1 cellular context compared by ENCODE assay signal in the genomic region with DNA sequence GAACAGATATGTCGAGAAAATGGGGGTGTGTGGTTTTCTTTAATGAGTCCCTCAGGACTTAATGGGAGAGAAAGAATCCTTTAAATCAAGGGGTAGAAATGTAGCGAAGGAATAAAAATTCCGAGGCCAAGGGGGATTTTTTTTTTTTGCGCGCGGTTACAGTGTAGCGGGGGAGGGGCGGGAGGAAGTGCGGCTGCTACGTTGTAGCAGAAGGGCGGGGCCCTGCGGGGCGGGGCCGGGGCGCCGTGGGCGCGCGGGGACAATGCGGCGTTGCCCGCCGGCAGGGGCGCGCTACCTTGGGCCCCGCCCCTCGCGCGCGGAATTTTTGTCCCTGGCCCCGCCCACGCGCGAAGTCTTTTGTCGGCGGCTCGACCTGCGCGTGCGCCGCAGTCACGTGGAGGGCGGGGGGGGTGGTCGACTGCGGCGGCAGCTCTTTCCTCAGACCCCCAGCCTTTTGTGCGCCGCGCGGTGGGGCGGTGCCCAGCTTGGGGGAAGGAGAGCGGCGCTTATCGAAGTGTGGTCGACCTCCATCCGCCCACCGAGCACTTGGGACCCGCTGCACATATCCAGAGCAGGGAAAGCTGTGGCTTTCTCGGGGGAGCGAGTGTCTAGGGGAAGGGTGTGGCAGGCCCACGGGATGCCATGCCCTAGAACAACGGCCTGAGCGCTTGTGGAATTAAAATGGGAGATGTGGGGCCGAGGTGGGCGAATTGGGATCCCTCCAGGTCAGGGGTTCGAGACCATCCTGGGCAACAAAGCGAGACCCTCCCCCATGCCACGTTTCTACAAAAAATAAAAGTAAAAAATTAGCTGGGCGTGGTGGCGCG.
TF ChIP-seq lines count a peak whose summit lies in the region.

No MANE protein-coding gene starts in this region.

TF ChIP-seq in K562, 482 proteins besides CTCF, POLR2A, EP300 and RAD21 (continued from another document and continues in another):
- TF ChIP-seq, protein P1, sequence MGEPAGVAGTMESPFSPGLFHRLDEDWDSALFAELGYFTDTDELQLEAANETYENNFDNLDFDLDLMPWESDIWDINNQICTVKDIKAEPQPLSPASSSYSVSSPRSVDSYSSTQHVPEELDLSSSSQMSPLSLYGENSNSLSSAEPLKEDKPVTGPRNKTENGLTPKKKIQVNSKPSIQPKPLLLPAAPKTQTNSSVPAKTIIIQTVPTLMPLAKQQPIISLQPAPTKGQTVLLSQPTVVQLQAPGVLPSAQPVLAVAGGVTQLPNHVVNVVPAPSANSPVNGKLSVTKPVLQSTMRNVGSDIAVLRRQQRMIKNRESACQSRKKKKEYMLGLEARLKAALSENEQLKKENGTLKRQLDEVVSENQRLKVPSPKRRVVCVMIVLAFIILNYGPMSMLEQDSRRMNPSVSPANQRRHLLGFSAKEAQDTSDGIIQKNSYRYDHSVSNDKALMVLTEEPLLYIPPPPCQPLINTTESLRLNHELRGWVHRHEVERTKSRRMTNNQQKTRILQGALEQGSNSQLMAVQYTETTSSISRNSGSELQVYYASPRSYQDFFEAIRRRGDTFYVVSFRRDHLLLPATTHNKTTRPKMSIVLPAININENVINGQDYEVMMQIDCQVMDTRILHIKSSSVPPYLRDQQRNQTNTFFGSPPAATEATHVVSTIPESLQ (CRISPR knock-in tag; IDR thresholded peaks at IDR 0.05) = peak; percentile 74; the same call in 1 of the 2 replicates
- no peak; the same call in 1 of the 2 replicates for TF ChIP-seq MXI1 (IDR thresholded peaks at IDR 0.05; ENCODE audit: low read depth, low read length)
- TF ChIP-seq ZBTB8A (IDR thresholded peaks at IDR 0.05; ENCODE audit: partially characterized antibody) = no peak
- TF ChIP-seq NR2C1 (IDR thresholded peaks at IDR 0.05) = no peak
- no peak for TF ChIP-seq NR2C1 (tag; IDR thresholded peaks at IDR 0.05)
- TF ChIP-seq CBFA2T3 (IDR thresholded peaks at IDR 0.05) = no peak
- no peak for TF ChIP-seq SMARCE1 (IDR thresholded peaks at IDR 0.05)
- peak; percentile 53; the same call in 1 of the 2 replicates for TF ChIP-seq JUND (IDR thresholded peaks at IDR 0.05; ENCODE audit: borderline replicate concordance, low read depth, low read length)
- no peak for TF ChIP-seq JUND (tag; IDR thresholded peaks at IDR 0.05; ENCODE audit: borderline replicate concordance, low read depth, low read length)
- TF ChIP-seq E2F3 (CRISPR knock-in tag; IDR thresholded peaks at IDR 0.05) = 0 out of 2 replicates have a peak, but pooled peaks have one; percentile 61
- no peak for TF ChIP-seq BMI1 (IDR thresholded peaks at IDR 0.05; ENCODE audit: low read length)
- TF ChIP-seq, protein P2, sequence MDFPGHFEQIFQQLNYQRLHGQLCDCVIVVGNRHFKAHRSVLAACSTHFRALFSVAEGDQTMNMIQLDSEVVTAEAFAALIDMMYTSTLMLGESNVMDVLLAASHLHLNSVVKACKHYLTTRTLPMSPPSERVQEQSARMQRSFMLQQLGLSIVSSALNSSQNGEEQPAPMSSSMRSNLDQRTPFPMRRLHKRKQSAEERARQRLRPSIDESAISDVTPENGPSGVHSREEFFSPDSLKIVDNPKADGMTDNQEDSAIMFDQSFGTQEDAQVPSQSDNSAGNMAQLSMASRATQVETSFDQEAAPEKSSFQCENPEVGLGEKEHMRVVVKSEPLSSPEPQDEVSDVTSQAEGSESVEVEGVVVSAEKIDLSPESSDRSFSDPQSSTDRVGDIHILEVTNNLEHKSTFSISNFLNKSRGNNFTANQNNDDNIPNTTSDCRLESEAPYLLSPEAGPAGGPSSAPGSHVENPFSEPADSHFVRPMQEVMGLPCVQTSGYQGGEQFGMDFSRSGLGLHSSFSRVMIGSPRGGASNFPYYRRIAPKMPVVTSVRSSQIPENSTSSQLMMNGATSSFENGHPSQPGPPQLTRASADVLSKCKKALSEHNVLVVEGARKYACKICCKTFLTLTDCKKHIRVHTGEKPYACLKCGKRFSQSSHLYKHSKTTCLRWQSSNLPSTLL (IDR thresholded peaks at IDR 0.05) = 0 out of 2 replicates have a peak, but pooled peaks have one; percentile 31
- no peak for TF ChIP-seq MTF1 (CRISPR knock-in tag; IDR thresholded peaks at IDR 0.05; ENCODE audit: borderline replicate concordance)
- TF ChIP-seq ARNT (IDR thresholded peaks at IDR 0.05) = peak; percentile 6 to 79; a peak in 1 of 4 replicates
- no peak for TF ChIP-seq ZFP30 (CRISPR knock-in tag; IDR thresholded peaks at IDR 0.05; ENCODE audit: borderline replicate concordance)
- TF ChIP-seq RCOR1 (IDR thresholded peaks at IDR 0.05; ENCODE audit: borderline replicate concordance in 1 of 2, low read depth in 2 of 2, low read length in 2 of 2) = peak in 1 of 2 experiments; percentile 51; a peak in 1 of 4 replicates
- no peak for TF ChIP-seq ZNF124 (CRISPR knock-in tag; IDR thresholded peaks at IDR 0.05)
- no peak for TF ChIP-seq SMAD1 (IDR thresholded peaks at IDR 0.05; ENCODE audit: low read depth, low read length, partially characterized antibody)
- TF ChIP-seq FOXA3 (CRISPR knock-in tag; conservative IDR thresholded peaks at IDR 0.05 in 1 of 2, IDR thresholded peaks at IDR 0.05 in 1 of 2) = no peak; a peak in 1 of 4 replicates
- TF ChIP-seq, protein P3, sequence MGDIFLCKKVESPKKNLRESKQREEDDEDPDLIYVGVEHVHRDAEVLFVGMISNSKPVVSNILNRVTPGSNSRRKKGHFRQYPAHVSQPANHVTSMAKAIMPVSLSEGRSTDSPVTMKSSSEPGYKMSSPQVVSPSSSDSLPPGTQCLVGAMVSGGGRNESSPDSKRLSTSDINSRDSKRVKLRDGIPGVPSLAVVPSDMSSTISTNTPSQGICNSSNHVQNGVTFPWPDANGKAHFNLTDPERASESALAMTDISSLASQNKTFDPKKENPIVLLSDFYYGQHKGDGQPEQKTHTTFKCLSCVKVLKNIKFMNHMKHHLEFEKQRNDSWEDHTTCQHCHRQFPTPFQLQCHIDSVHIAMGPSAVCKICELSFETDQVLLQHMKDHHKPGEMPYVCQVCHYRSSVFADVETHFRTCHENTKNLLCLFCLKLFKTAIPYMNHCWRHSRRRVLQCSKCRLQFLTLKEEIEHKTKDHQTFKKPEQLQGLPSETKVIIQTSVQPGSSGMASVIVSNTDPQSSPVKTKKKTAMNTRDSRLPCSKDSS (IDR thresholded peaks at IDR 0.05; ENCODE audit: low read depth, partially characterized antibody) = no peak
- no peak for TF ChIP-seq PRMT5 (CRISPR knock-in tag; IDR thresholded peaks at IDR 0.05)
- peak; percentile 74; the same call in 1 of the 2 replicates for TF ChIP-seq NFATC3 (IDR thresholded peaks at IDR 0.05)
- TF ChIP-seq ZNF445 (CRISPR knock-in tag; IDR thresholded peaks at IDR 0.05; ENCODE audit: low read depth) = peak; percentile 53
- peak; percentile 87; the same call in 1 of the 2 replicates for TF ChIP-seq NR2F6 (CRISPR knock-in tag; IDR thresholded peaks at IDR 0.05)
- TF ChIP-seq LARP7 (IDR thresholded peaks at IDR 0.05) = no peak
- TF ChIP-seq ELF2 (CRISPR knock-in tag; IDR thresholded peaks at IDR 0.05) = no peak
- TF ChIP-seq ZNF316 (IDR thresholded peaks at IDR 0.05) = no peak
- TF ChIP-seq, protein P4, sequence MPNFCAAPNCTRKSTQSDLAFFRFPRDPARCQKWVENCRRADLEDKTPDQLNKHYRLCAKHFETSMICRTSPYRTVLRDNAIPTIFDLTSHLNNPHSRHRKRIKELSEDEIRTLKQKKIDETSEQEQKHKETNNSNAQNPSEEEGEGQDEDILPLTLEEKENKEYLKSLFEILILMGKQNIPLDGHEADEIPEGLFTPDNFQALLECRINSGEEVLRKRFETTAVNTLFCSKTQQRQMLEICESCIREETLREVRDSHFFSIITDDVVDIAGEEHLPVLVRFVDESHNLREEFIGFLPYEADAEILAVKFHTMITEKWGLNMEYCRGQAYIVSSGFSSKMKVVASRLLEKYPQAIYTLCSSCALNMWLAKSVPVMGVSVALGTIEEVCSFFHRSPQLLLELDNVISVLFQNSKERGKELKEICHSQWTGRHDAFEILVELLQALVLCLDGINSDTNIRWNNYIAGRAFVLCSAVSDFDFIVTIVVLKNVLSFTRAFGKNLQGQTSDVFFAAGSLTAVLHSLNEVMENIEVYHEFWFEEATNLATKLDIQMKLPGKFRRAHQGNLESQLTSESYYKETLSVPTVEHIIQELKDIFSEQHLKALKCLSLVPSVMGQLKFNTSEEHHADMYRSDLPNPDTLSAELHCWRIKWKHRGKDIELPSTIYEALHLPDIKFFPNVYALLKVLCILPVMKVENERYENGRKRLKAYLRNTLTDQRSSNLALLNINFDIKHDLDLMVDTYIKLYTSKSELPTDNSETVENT (CRISPR knock-in tag; IDR thresholded peaks at IDR 0.05) = peak; percentile 81
- TF ChIP-seq, protein P5, sequence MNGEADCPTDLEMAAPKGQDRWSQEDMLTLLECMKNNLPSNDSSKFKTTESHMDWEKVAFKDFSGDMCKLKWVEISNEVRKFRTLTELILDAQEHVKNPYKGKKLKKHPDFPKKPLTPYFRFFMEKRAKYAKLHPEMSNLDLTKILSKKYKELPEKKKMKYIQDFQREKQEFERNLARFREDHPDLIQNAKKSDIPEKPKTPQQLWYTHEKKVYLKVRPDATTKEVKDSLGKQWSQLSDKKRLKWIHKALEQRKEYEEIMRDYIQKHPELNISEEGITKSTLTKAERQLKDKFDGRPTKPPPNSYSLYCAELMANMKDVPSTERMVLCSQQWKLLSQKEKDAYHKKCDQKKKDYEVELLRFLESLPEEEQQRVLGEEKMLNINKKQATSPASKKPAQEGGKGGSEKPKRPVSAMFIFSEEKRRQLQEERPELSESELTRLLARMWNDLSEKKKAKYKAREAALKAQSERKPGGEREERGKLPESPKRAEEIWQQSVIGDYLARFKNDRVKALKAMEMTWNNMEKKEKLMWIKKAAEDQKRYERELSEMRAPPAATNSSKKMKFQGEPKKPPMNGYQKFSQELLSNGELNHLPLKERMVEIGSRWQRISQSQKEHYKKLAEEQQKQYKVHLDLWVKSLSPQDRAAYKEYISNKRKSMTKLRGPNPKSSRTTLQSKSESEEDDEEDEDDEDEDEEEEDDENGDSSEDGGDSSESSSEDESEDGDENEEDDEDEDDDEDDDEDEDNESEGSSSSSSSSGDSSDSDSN (IDR thresholded peaks at IDR 0.05; ENCODE audit: borderline replicate concordance in 1 of 2, low read depth in 2 of 2, low read length in 2 of 2) = no peak
- peak; percentile 49 for TF ChIP-seq FOXP1 (CRISPR knock-in tag; IDR thresholded peaks at IDR 0.05)
- TF ChIP-seq, protein P6, sequence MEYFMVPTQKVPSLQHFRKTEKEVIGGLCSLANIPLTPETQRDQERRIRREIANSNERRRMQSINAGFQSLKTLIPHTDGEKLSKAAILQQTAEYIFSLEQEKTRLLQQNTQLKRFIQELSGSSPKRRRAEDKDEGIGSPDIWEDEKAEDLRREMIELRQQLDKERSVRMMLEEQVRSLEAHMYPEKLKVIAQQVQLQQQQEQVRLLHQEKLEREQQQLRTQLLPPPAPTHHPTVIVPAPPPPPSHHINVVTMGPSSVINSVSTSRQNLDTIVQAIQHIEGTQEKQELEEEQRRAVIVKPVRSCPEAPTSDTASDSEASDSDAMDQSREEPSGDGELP (CRISPR knock-in tag; IDR thresholded peaks at IDR 0.05; ENCODE audit: borderline replicate concordance) = peak; percentile 57; the same call in 1 of the 2 replicates
- TF ChIP-seq ETV6 (IDR thresholded peaks at IDR 0.05; ENCODE audit: borderline replicate concordance in 1 of 2, low read depth in 2 of 2, low read length in 1 of 2) = no peak
- TF ChIP-seq ETV6 (CRISPR knock-in tag; IDR thresholded peaks at IDR 0.05; ENCODE audit: borderline replicate concordance) = no peak
- TF ChIP-seq, protein P7, sequence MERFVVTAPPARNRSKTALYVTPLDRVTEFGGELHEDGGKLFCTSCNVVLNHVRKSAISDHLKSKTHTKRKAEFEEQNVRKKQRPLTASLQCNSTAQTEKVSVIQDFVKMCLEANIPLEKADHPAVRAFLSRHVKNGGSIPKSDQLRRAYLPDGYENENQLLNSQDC (CRISPR knock-in tag; IDR thresholded peaks at IDR 0.05) = 0 out of 2 replicates have a peak, but pooled peaks have one; percentile 9
- TF ChIP-seq KDM2B (CRISPR knock-in tag; IDR thresholded peaks at IDR 0.05) = no peak
- TF ChIP-seq DPF2 (IDR thresholded peaks at IDR 0.05) = peak; percentile 61
- TF ChIP-seq BRD4 (IDR thresholded peaks at IDR 0.05) = no peak
- peak; percentile 64; the same call in 1 of the 2 replicates for TF ChIP-seq KAT7 (CRISPR knock-in tag; IDR thresholded peaks at IDR 0.05; ENCODE audit: borderline replicate concordance)
- TF ChIP-seq ZNF589 (CRISPR knock-in tag; IDR thresholded peaks at IDR 0.05; ENCODE audit: low read depth) = no peak
- no peak for TF ChIP-seq FIP1L1 (IDR thresholded peaks at IDR 0.05; ENCODE audit: low read depth, low read length, poor library complexity, severe bottlenecking)
- no peak for TF ChIP-seq ZNF584 (CRISPR knock-in tag; IDR thresholded peaks at IDR 0.05; ENCODE audit: low read depth)
- no peak for TF ChIP-seq ZBED1 (IDR thresholded peaks at IDR 0.05)
- TF ChIP-seq HDAC1 (IDR thresholded peaks at IDR 0.05) = peak in 1 of 2 experiments; percentile 95; a peak in 2 of 4 replicates
- TF ChIP-seq RUNX1 (IDR thresholded peaks at IDR 0.05; ENCODE audit: low read depth) = no peak
- no peak for TF ChIP-seq SNRNP70 (optimal IDR thresholded peaks at IDR 0.05; ENCODE audit: low read depth, low read length)
- TF ChIP-seq POLR2G (IDR thresholded peaks at IDR 0.05; ENCODE audit: low read depth, low read length) = peak; percentile 81
- TF ChIP-seq ZKSCAN1 (IDR thresholded peaks at IDR 0.05; ENCODE audit: low read depth, low read length) = no peak
- TF ChIP-seq WHSC1 (IDR thresholded peaks at IDR 0.05; ENCODE audit: low read length) = no peak
- TF ChIP-seq GABPB1 (CRISPR knock-in tag; IDR thresholded peaks at IDR 0.05) = peak; percentile 76; the same call in 1 of the 2 replicates
- no peak for TF ChIP-seq NFXL1 (CRISPR knock-in tag; IDR thresholded peaks at IDR 0.05)
- TF ChIP-seq DDX20 (tag; IDR thresholded peaks at IDR 0.05; ENCODE audit: low read depth) = no peak
- TF ChIP-seq PTRF (tag; IDR thresholded peaks at IDR 0.05) = no peak
- TF ChIP-seq LCOR (CRISPR knock-in tag; IDR thresholded peaks at IDR 0.05) = peak; percentile 78
- TF ChIP-seq, protein P8, sequence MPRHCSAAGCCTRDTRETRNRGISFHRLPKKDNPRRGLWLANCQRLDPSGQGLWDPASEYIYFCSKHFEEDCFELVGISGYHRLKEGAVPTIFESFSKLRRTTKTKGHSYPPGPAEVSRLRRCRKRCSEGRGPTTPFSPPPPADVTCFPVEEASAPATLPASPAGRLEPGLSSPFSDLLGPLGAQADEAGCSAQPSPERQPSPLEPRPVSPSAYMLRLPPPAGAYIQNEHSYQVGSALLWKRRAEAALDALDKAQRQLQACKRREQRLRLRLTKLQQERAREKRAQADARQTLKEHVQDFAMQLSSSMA (CRISPR knock-in tag; IDR thresholded peaks at IDR 0.05) = peak; percentile 79; the same call in 1 of the 2 replicates
- TF ChIP-seq TAL1 (IDR thresholded peaks at IDR 0.05) = no peak
- TF ChIP-seq TAF15 (IDR thresholded peaks at IDR 0.05; ENCODE audit: low read depth, low read length) = no peak
- TF ChIP-seq TCF7 (IDR thresholded peaks at IDR 0.05; ENCODE audit: borderline replicate concordance) = peak; percentile 19; the same call in 1 of the 2 replicates
- TF ChIP-seq IFI16 (CRISPR knock-in tag; IDR thresholded peaks at IDR 0.05) = no peak
- no peak for TF ChIP-seq DIDO1 (tag; IDR thresholded peaks at IDR 0.05; ENCODE audit: low read depth)
- no peak for TF ChIP-seq MAFK (IDR thresholded peaks at IDR 0.05; ENCODE audit: low read length)
- peak; percentile 99 for TF ChIP-seq CXXC5 (CRISPR knock-in tag; IDR thresholded peaks at IDR 0.05)
- TF ChIP-seq HDGF (IDR thresholded peaks at IDR 0.05) = peak; percentile 80
- TF ChIP-seq ZNF431 (CRISPR knock-in tag; IDR thresholded peaks at IDR 0.05) = no peak; the same call in none of the 2 replicates
- TF ChIP-seq ZNF311 (CRISPR knock-in tag; IDR thresholded peaks at IDR 0.05) = no peak
- peak; percentile 86; the same call in 1 of the 2 replicates for TF ChIP-seq CAMTA2 (CRISPR knock-in tag; conservative IDR thresholded peaks at IDR 0.05)
- no peak for TF ChIP-seq SMARCC2 (IDR thresholded peaks at IDR 0.05; ENCODE audit: low read depth)
